25 cellular contexts compared by ENCODE assay signal in the genomic region with DNA sequence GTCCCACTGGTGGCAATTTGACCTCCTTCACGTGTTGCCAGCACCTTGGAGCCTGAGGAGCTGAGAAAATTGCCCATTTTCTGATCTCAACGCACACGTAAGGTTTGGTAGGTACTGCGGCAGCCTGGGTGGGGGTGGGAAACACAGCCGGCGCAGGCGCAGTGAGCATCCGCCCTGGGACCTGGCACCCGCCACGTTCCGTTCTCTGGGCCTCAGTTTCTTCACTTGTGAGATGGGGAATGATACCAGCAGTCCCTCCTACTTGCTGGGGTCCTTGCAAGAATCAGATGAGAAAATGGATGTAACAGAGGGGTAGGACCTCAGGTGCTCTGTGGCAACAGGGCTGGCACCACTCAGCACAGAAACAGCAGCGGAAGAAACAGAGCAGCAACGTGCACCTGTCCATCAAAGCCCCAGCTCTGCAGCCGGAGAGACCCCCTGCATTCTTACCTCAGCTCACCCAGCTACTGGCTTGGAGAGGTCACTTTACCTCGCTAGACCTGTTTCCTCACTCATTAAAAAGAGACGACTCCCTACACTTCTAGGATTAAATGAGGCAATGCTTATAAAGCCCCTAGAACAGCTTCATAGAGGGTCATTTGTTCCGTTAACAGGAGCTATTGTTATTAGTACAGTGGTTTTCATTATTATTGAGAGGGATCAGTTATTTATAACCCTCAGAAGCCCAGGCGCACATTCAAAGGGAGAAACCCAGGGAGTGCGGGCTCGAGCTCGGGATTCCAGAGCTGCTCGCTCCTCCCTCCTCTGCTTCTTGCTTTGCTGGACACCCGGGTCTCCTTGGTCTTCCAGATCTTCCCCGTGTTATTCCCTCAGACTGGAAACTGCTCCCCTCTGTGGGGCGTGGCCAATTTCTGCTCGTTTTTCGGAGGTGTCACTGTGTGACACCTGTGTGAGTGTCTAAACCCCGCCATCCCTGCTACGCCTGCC.
DNase-seq lines count a peak whose midpoint lies in the region; ATAC-seq, FAIRE-seq and TF ChIP-seq lines count a peak whose summit lies in the region.
"Had no signal": no experiment of that assay in that cellular context is flagged by ENCODE, and none has a peak within 500 bp of the region (broad histone marks: within the 10 kb centered on the region; RNA-seq: fewer than 3 reads in every experiment).

No MANE protein-coding gene starts in this region.

- no peak overlapping the region for H4K5ac ChIP-seq in H9 (ENCODE audit: insufficient read length, low read depth, low read length)
- H4K5ac ChIP-seq in H1 (ENCODE audit: insufficient read length, low read depth, low read length) = no peak overlapping the region

- H3T11ph ChIP-seq in H9 (ENCODE audit: low read length) = no peak overlapping the region

- H3K4ac ChIP-seq in H9 (ENCODE audit: low read depth, low read length) = no peak overlapping the region
- H3K4ac ChIP-seq in H1 (replicated peaks; ENCODE audit: insufficient read length, low read depth, low read length) = no peak overlapping the region

- no peak overlapping the region for H3K56ac ChIP-seq in H9 (ENCODE audit: insufficient read length, low read depth, low read length)
- H3K56ac ChIP-seq in H1 (replicated peaks; ENCODE audit: insufficient read length, low read depth, low read length) = no peak overlapping the region

- H3K79me2 ChIP-seq in GM23338 (replicated peaks; ENCODE audit: insufficient read depth) (no peaks in the 10 kb centered on the region), H9 (ENCODE audit: insufficient read depth, low read length) (no peaks in the 10 kb centered on the region), H1 (ENCODE audit: control insufficient read depth in 1 of 2, insufficient read depth in 2 of 2, low read length in 2 of 2) (no peaks in the 10 kb centered on the region), neural progenitor cell (ENCODE audit: low read depth) (no peaks in the 10 kb centered on the region)

- peak overlapping the region; percentile 81 for H2AFZ ChIP-seq in GM23338
- no peak overlapping the region for H2AFZ ChIP-seq in H9 (ENCODE audit: low read length)
- no peak overlapping the region for H2AFZ ChIP-seq in H1 (ENCODE audit: low read length)
- no peak overlapping the region for H2AFZ ChIP-seq in neural progenitor cell (replicated peaks)

- TF ChIP-seq POLR2A in H1 (IDR thresholded peaks at IDR 0.05; ENCODE audit: control extremely low read depth in 1 of 2, low read depth in 2 of 2, low read length in 2 of 2) = no peak

- H3K18ac ChIP-seq in H9 (ENCODE audit: insufficient read length, low read depth, low read length) = no peak overlapping the region
- no peak overlapping the region; the same call in 1 of the 2 replicates for H3K18ac ChIP-seq in H1 (ENCODE audit: extremely low read depth, low read length)

- TF ChIP-seq CTCF in GM23338 (conservative IDR thresholded peaks at IDR 0.05; ENCODE audit: low read depth in 2 of 2) = no peak
- TF ChIP-seq CTCF in H9 (conservative IDR thresholded peaks at IDR 0.05) = no peak
- no peak for TF ChIP-seq CTCF in H1 (IDR thresholded peaks at IDR 0.05; ENCODE audit: control extremely low read depth in 1 of 3, insufficient read depth in 1 of 3, low read depth in 1 of 3, low read length in 3 of 3)
- no peak for TF ChIP-seq CTCF in neural progenitor cell (IDR thresholded peaks at IDR 0.05)

- FAIRE-seq in H1 (lab: Jason Lieb, UNC) = no peak
- FAIRE-seq: G401.6, HTR-8/SVneo had no signal

- H2BK120ac ChIP-seq in H9 (ENCODE audit: low read depth, low read length, poor library complexity, severe bottlenecking) = no peak overlapping the region
- H2BK120ac ChIP-seq in H1 (replicated peaks; ENCODE audit: low read depth, low read length) = peak overlapping the region; percentile 70

- H2BK12ac ChIP-seq in H9 (ENCODE audit: insufficient read length, low read depth, low read length) (no peak overlapping the region), H1 (ENCODE audit: low read depth, low read length) (peak overlapping the region; percentile 86; the same call in 1 of the 2 replicates)

- H4K20me1 ChIP-seq in GM23338 (replicated peaks; ENCODE audit: insufficient read depth) (no peaks in the 10 kb centered on the region), H9 (ENCODE audit: control insufficient read depth, insufficient read depth, insufficient read length) (no peaks in the 10 kb centered on the region), H1 (replicated peaks in 1 of 2; ENCODE audit: control insufficient read depth in 1 of 2, insufficient read depth in 2 of 2, low read length in 2 of 2) (no peaks in the 10 kb centered on the region), neural progenitor cell (ENCODE audit: low read depth) (no peaks in the 10 kb centered on the region)

- H2BK5ac ChIP-seq in H9 (ENCODE audit: insufficient read length, low read length) = no peak overlapping the region
- peak overlapping the region; percentile 40; the same call in 1 of the 2 replicates for H2BK5ac ChIP-seq in H1 (ENCODE audit: low read depth, low read length)

- H2BK15ac ChIP-seq in H9 (ENCODE audit: low read depth, low read length) (no peak overlapping the region), H1 (ENCODE audit: low read length) (peak overlapping the region; percentile 31; the same call in 1 of the 2 replicates)

- H3K27me3 Mint-ChIP-seq in GM23338 (ENCODE audit: insufficient read depth, low read depth, poor library complexity) (peaks cover 2% of the 10 kb centered on the region), H9 (ENCODE audit: low read depth) (peaks cover 3% of the 10 kb centered on the region; the same call in 1 of the 2 replicates), neural progenitor cell (ENCODE audit: insufficient read depth, low read depth) (peaks cover 5% of the 10 kb centered on the region)
- H3K27me3 Mint-ChIP-seq: CD4-positive, alpha-beta memory T cell had no signal

- H3K14ac ChIP-seq in H9 (ENCODE audit: insufficient read depth, low read length) (no peak overlapping the region), H1 (ENCODE audit: insufficient read length) (no peak overlapping the region)

- no peak overlapping the region for H4K8ac ChIP-seq in H9 (replicated peaks; ENCODE audit: insufficient read length, low read depth, low read length)
- H4K8ac ChIP-seq in H1 (ENCODE audit: extremely low read depth, insufficient read depth, low read length) = no peak overlapping the region

- CTCF ChIA-PET in H1 (lab: Charles Lee; ENCODE audit: partially characterized antibody) = no interaction called here

- H3F3A ChIP-seq in GM23338 (replicated peaks; ENCODE audit: low read depth) = no peaks in the 10 kb centered on the region
- peaks cover 28% of the 10 kb centered on the region for H3F3A ChIP-seq in neural progenitor cell (ENCODE audit: low read depth)

- peak in 1 of 2 experiments; percentile 56; a peak in 1 of 3 replicates for TF ChIP-seq EP300 in H1 (IDR thresholded peaks at IDR 0.05; ENCODE audit: borderline replicate concordance in 1 of 2, low read depth in 2 of 2, low read length in 2 of 2)

- H3K4me1 ChIP-seq in GM23338 (ENCODE audit: insufficient read depth) = peaks cover 6% of the 10 kb centered on the region; the same call in 1 of the 2 replicates
- no peaks in the 10 kb centered on the region; the same call in 1 of the 2 replicates for H3K4me1 ChIP-seq in H9 (ENCODE audit: insufficient read depth, low read length)
- H3K4me1 ChIP-seq in H1 (replicated peaks in 1 of 4; ENCODE audit: control insufficient read depth in 3 of 4, insufficient read depth in 4 of 4, low read length in 3 of 4) = peaks cover 0 to 8% (median 3%) of the 10 kb centered on the region in 4 experiments; a peak in 5 of 7 replicates
- peaks cover 30% of the 10 kb centered on the region for H3K4me1 ChIP-seq in neural progenitor cell
- H3K4me1 ChIP-seq: HAP-1 had no signal

- no peak overlapping the region for H3K23ac ChIP-seq in H9 (ENCODE audit: insufficient read length, low read depth, low read length)
- no peak overlapping the region for H3K23ac ChIP-seq in H1 (ENCODE audit: insufficient read length)

- H3K4me2 ChIP-seq in GM23338 (no peak overlapping the region), H9 (ENCODE audit: insufficient read depth, insufficient read length, low read length) (no peak overlapping the region), H1 (ENCODE audit: insufficient read depth in 1 of 2, low read depth in 2 of 2, low read length in 2 of 2) (no peak overlapping the region; a peak in 1 of 4 replicates), neural progenitor cell (no peak overlapping the region)
- H3K4me2 ChIP-seq: KMS-11, SK-N-SH had no signal

- H3K27ac ChIP-seq in GM23338 (ENCODE audit: low read depth) (no peak overlapping the region), H9 (ENCODE audit: insufficient read length, low read depth, low read length) (no peak overlapping the region), H1 (ENCODE audit: low read depth, low read length) (no peak overlapping the region), neural progenitor cell (no peak overlapping the region)
- H3K27ac ChIP-seq: KMS-11 had no signal

- H3K4me1 Mint-ChIP-seq in GM23338 (peaks cover 12% of the 10 kb centered on the region), H9 (peaks cover 22 to 29% of the 10 kb centered on the region in 2 experiments), neural progenitor cell (peaks cover 4% of the 10 kb centered on the region)

- no peak overlapping the region for H4K91ac ChIP-seq in H9 (ENCODE audit: insufficient read length, low read depth, low read length)
- peak overlapping the region; percentile 0 for H4K91ac ChIP-seq in H1 (replicated peaks; ENCODE audit: insufficient read length, low read length)

- H2AK5ac ChIP-seq in H9 (ENCODE audit: insufficient read length, low read length) (no peak overlapping the region), H1 (ENCODE audit: low read depth, low read length) (0 out of 2 replicates have a peak overlapping the region, but pooled peaks have one; percentile 69)

- no peaks in the 10 kb centered on the region for H3K27me3 ChIP-seq in GM23338 (ENCODE audit: insufficient read depth)
- H3K27me3 ChIP-seq in H9 (ENCODE audit: insufficient read depth, low read length) = no peaks in the 10 kb centered on the region
- H3K27me3 ChIP-seq in H1 (replicated peaks in 1 of 4; ENCODE audit: control insufficient read depth in 3 of 4, extremely low read depth in 1 of 4, insufficient read depth in 3 of 4, low read length in 3 of 4) = no peaks in the 10 kb centered on the region
- no peaks in the 10 kb centered on the region for H3K27me3 ChIP-seq in neural progenitor cell

- no peaks in the 10 kb centered on the region; the same call in 2 of the 3 replicates for H3K9me3 Mint-ChIP-seq in GM23338
- no peaks in the 10 kb centered on the region; a peak in 1 of 5 replicates for H3K9me3 Mint-ChIP-seq in H9
- peaks cover 6% of the 10 kb centered on the region for H3K9me3 Mint-ChIP-seq in neural progenitor cell
- H3K9me3 Mint-ChIP-seq: CD4-positive, alpha-beta memory T cell; HFFc6 had no signal

- no peak overlapping the region for H3K4me3 ChIP-seq in GM23338
- H3K4me3 ChIP-seq in H1 (ENCODE audit: extremely low read depth in 1 of 4, insufficient read depth in 2 of 4, low read depth in 3 of 4, low read length in 4 of 4) = no peak overlapping the region
- H3K4me3 ChIP-seq in neural progenitor cell = no peak overlapping the region
- H3K4me3 ChIP-seq: HAP-1 had no signal

- 0 out of 3 replicates have a peak, but pooled peaks cover 3% of the 10 kb centered on the region for H3K36me3 Mint-ChIP-seq in GM23338 (ENCODE audit: low read depth)
- H3K36me3 Mint-ChIP-seq in H9 (ENCODE audit: insufficient read depth in 1 of 3, low read depth in 3 of 3) = no peaks in the 10 kb centered on the region; a peak in 2 of 7 replicates
- H3K36me3 Mint-ChIP-seq in neural progenitor cell = no peaks in the 10 kb centered on the region

- H2BK20ac ChIP-seq in H9 (ENCODE audit: low read depth, low read length, poor library complexity, severe bottlenecking) (no peak overlapping the region), H1 (ENCODE audit: low read length) (peak overlapping the region; percentile 95)

- H3K9me2 ChIP-seq in GM23338 (ENCODE audit: insufficient read depth) = peaks cover 3% of the 10 kb centered on the region
- H3K9me2 ChIP-seq: SK-N-SH had no signal

- POLR2A ChIA-PET in H1 (lab: Charles Lee; ENCODE audit: partially characterized antibody) = no interaction called here

- no CpG with 5 or more reads among the region's 29 CpGs for WGBS in H9 (ENCODE audit: extremely low coverage, insufficient read length, low lambda C conversion rate)
- WGBS in H1 (ENCODE audit: extremely low coverage in 1 of 2, insufficient coverage in 1 of 2, insufficient read length in 1 of 2, insufficient replicate concordance in 2 of 2, low coverage in 1 of 2, low lambda C conversion rate in 2 of 2, missing lambda C conversion rate in 1 of 2), 2 experiments = 76% methylated on average over 29 of the region's 29 CpGs; no CpG with 5 or more reads in 1 of the 2 experiments

- ATAC-seq in GM23338 (peak; percentile 79), GM19328 (IDR thresholded peaks at IDR 0.05; ENCODE audit: unreplicated experiment) (no peak), GM21717 (IDR thresholded peaks at IDR 0.05; ENCODE audit: unreplicated experiment) (no peak)
- ATAC-seq: PC-3 had no signal

- no peak overlapping the region for H3K4me3 Mint-ChIP-seq in GM23338
- no peak overlapping the region for H3K4me3 Mint-ChIP-seq in H9
- H3K4me3 Mint-ChIP-seq in neural progenitor cell = peak overlapping the region; percentile 59
- H3K4me3 Mint-ChIP-seq: CD4-positive, alpha-beta memory T cell; HFFc6 had no signal

- H3K27ac Mint-ChIP-seq in GM23338 (no peak overlapping the region), H9 (peak overlapping the region in 2 of 3 experiments; percentile 47 to 73; a peak in 3 of 7 replicates), neural progenitor cell (peak overlapping the region; percentile 37)
- H3K27ac Mint-ChIP-seq: HFFc6 had no signal

- H3K36me3 ChIP-seq in GM23338 (ENCODE audit: insufficient read depth) (no peaks in the 10 kb centered on the region), H1 (ENCODE audit: control insufficient read depth in 2 of 4, insufficient read depth in 4 of 4, low read length in 3 of 4) (no peaks in the 10 kb centered on the region), neural progenitor cell (no peaks in the 10 kb centered on the region)
- H3K36me3 ChIP-seq: HAP-1 had no signal

- H3K9ac ChIP-seq in H9 (ENCODE audit: extremely low read depth, insufficient read length, low read length) (no peak overlapping the region), H1 (replicated peaks in 1 of 4; ENCODE audit: extremely low read depth in 1 of 4, low read depth in 3 of 4, low read length in 3 of 4) (no peak overlapping the region), neural progenitor cell (no peak overlapping the region)
- H3K9ac ChIP-seq: KMS-11, SK-N-SH had no signal

- H3K23me2 ChIP-seq in H9 (ENCODE audit: insufficient read length, low read depth, low read length, poor library complexity, severe bottlenecking) = no peaks in the 10 kb centered on the region
- H3K23me2 ChIP-seq in H1 (ENCODE audit: low read depth, low read length) = no peaks in the 10 kb centered on the region

- DNase-seq in GM23338 (ENCODE audit: low spot score) = peak; percentile 16
- DNase-seq in H9 = no peak
- no peak for DNase-seq in H1 (ENCODE audit: low read depth in 1 of 2, low spot score in 2 of 2)
- no peak for DNase-seq in neural progenitor cell (ENCODE audit: low spot score)
- DNase-seq in NCI-H1694 treated with DMSO at 0.1 percent for 48 hours (lab: John Stamatoyannopoulos, UW) = no peak
- DNase-seq: C1 segment of cervical spinal cord; CD4-positive, alpha-beta memory T cell; DMS53; HFFc6; MM.1S; NCI-H1694; NCI-H2081 treated with DMSO at 0.1 percent for 48 hours; NCI-H2171; NCI-H226; NCI-H510A treated with DMSO at 0.1 percent for 48 hours; NCI-H748 treated with DMSO at 0.1 percent for 48 hours; PC-3; SK-N-SH; SW 1271 had no signal

- no peaks in the 10 kb centered on the region for H3K79me1 ChIP-seq in H9 (ENCODE audit: insufficient read depth, low read depth, low read length, poor library complexity, severe bottlenecking)
- no peaks in the 10 kb centered on the region for H3K79me1 ChIP-seq in H1 (ENCODE audit: low read depth, low read length)

- TF ChIP-seq RAD21 in H1 (IDR thresholded peaks at IDR 0.05 in 1 of 2, conservative IDR thresholded peaks at IDR 0.05 in 1 of 2; ENCODE audit: low read depth in 2 of 2, low read length in 2 of 2) = no peak

- H3K9me3 ChIP-seq in H9 (ENCODE audit: control insufficient read depth, low read depth, low read length) (no peaks in the 10 kb centered on the region), H1 (ENCODE audit: insufficient read depth in 2 of 2, low read depth in 1 of 2, low read length in 1 of 2) (no peaks in the 10 kb centered on the region), neural progenitor cell (ENCODE audit: low read depth) (no peaks in the 10 kb centered on the region)
- H3K9me3 ChIP-seq: HAP-1, SK-N-SH had no signal
